In the genomic region with DNA sequence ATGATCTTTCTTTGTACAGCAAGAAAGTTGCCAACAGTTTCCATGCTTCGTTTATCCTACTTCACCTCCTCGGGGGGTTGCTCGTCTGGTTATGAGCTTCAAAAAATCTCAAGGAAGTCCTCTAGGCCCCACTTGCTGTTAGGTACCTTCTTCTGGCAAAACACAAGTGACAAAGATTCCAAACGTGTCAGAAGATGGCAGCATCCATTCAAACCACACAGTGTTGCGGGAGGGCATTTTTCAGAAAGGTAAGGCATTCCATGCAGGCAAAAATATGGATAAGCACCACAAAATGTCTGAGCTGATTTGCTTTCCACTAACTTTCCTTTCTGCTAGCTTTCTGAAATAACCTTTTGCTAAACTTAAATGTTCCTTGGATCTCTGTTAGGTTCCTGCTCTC, we compare ENCODE assay signal across 9 cellular contexts. TPM values are rescaled to one million over a fixed set of nuclear protein-coding genes. Genes with fewer than 3 reads are reported as not detected.
"Had no signal": no experiment of that assay in that cellular context is flagged by ENCODE, and none has a peak within 500 bp of the region (broad histone marks: within the 10 kb centered on the region; RNA-seq: fewer than 3 reads in every experiment).

No MANE protein-coding gene starts in this region.

- ATAC-seq: K562 had no signal

- H3K27ac ChIP-seq: GM23248 had no signal

- H3K9ac ChIP-seq: GM23248 had no signal

- H3K9me3 Mint-ChIP-seq: HFFc6 had no signal

- H3K4me3 Mint-ChIP-seq: HFFc6 had no signal

- H3K4me3 ChIP-seq: GM23248, K562 had no signal

- DNase-seq: GM23248, H7, HCEC 1CT, HFFc6, IMR-90, KG1 had no signal

- H3K27ac Mint-ChIP-seq: HFFc6 had no signal

- H2AFZ ChIP-seq: GM23248 had no signal

RNA-seq across cellular contexts. Expression of gene OR6B3, which starts 13.2 kb away (rescaled TPM):
- total RNA-seq: GM23248, H4, H7, HFFc6, HT-29, IMR-90, K562 had no signal
- polyA plus RNA-seq: GM23248, IMR-90, K562 had no signal

RNA-seq across cellular contexts. Expression of gene OR6B2, which starts 36.3 kb away (rescaled TPM):
- total RNA-seq: GM23248, H4, H7, HFFc6, HT-29, IMR-90, K562 had no signal
- polyA plus RNA-seq: GM23248, IMR-90, K562 had no signal
